11 cellular contexts compared by ENCODE assay signal in genomic region chr7:139635521-139636240, GRCh38.
DNase-seq lines count a peak whose midpoint lies in the region; ATAC-seq and TF ChIP-seq lines count a peak whose summit lies in the region.
"Had no signal": no experiment of that assay in that cellular context is flagged by ENCODE, and none has a peak within 500 bp of the region (broad histone marks: within the 10 kb centered on the region; RNA-seq: fewer than 3 reads in every experiment).

No MANE protein-coding gene starts in this region.

- peaks cover 4% of the 10 kb centered on the region for H3K4me1 ChIP-seq in CD4-positive, CD25-positive, alpha-beta regulatory T cell (ENCODE audit: control insufficient read depth, insufficient read depth, low read length, poor library complexity, severe bottlenecking)
- no peaks in the 10 kb centered on the region for H3K4me1 ChIP-seq in testis

- H3K4me3 Mint-ChIP-seq in CD4-positive, CD25-positive, alpha-beta regulatory T cell, result peak overlapping the region; percentile 29 to 77 (median 46)
- peak overlapping the region; percentile 84 for H3K4me3 Mint-ChIP-seq in activated naive CD8-positive, alpha-beta T cell
- H3K4me3 Mint-ChIP-seq: B cell had no signal

- peaks cover 5% of the 10 kb centered on the region for H3K27me3 Mint-ChIP-seq in CD4-positive, CD25-positive, alpha-beta regulatory T cell
- no peaks in the 10 kb centered on the region for H3K27me3 Mint-ChIP-seq in activated naive CD8-positive, alpha-beta T cell
- H3K27me3 Mint-ChIP-seq: B cell had no signal

- no peaks in the 10 kb centered on the region for H3K9me3 ChIP-seq in CD4-positive, CD25-positive, alpha-beta regulatory T cell (ENCODE audit: control insufficient read depth in 2 of 2, low read length in 2 of 2)
- H3K9me3 ChIP-seq in testis, result no peaks in the 10 kb centered on the region

- intact Hi-C loops in testis (cut with DNase I; ENCODE audit: low total_unique reads), result no loop called here

- TF ChIP-seq POLR2A in testis (IDR thresholded peaks at IDR 0.05), result no peak

- peaks cover 7 to 39% (median 15%) of the 10 kb centered on the region in 4 donors for H3K4me1 Mint-ChIP-seq in CD4-positive, CD25-positive, alpha-beta regulatory T cell
- peaks cover 62% of the 10 kb centered on the region for H3K4me1 Mint-ChIP-seq in activated naive CD8-positive, alpha-beta T cell (ENCODE audit: low read depth)
- H3K4me1 Mint-ChIP-seq: B cell had no signal

- peak; percentile 19 to 56 (median 43) for DNase-seq in CD4-positive, CD25-positive, alpha-beta regulatory T cell
- peak; percentile 46 for DNase-seq in activated CD4-positive, alpha-beta T cell treated with anti-CD3 and anti-CD28 coated beads for 1 hour
- DNase-seq in stimulated activated CD4-positive, alpha-beta T cell treated with anti-CD3 and anti-CD28 coated beads, Interleukin-12 subunit alpha, Interleukin-12 subunit beta, amount 100 ng/mL, for 48 hours (ENCODE audit: low read depth in 2 of 3, low spot score in 1 of 3), result peak; percentile 43 to 52 (median 50)
- DNase-seq in NCI-H1092 (lab: John Stamatoyannopoulos, UW) (no peak), NCI-H1417 treated with DMSO at 0.1 percent for 48 hours (lab: John Stamatoyannopoulos, UW) (no peak), H4 (ENCODE audit: low spot score) (no peak), testis (no peak)
- DNase-seq: NCI-H345, posterior cingulate gyrus had no signal

- peak overlapping the region; percentile 1 for H3K27ac ChIP-seq in CD4-positive, CD25-positive, alpha-beta regulatory T cell (ENCODE audit: insufficient read depth, low read length, poor library complexity, severe bottlenecking)
- no peak overlapping the region for H3K27ac ChIP-seq in testis

- no peak for TF ChIP-seq CTCF in testis (IDR thresholded peaks at IDR 0.05)

- no peaks in the 10 kb centered on the region for H3K36me3 ChIP-seq in CD4-positive, CD25-positive, alpha-beta regulatory T cell (ENCODE audit: control insufficient read depth, insufficient read depth, low read length)
- H3K36me3 ChIP-seq in testis (ENCODE audit: low read depth, missing control alignments), result no peaks in the 10 kb centered on the region

- H3K4me3 ChIP-seq in CD4-positive, CD25-positive, alpha-beta regulatory T cell (ENCODE audit: low read depth, low read length), result no peak overlapping the region
- H3K4me3 ChIP-seq in testis, result no peak overlapping the region

- no peaks in the 10 kb centered on the region for H3K27me3 ChIP-seq in CD4-positive, CD25-positive, alpha-beta regulatory T cell (ENCODE audit: control insufficient read depth, insufficient read depth, low read length)
- no peaks in the 10 kb centered on the region for H3K27me3 ChIP-seq in testis

- WGBS in testis, 2 donors, result 91% methylated on average over 25 of the region's 25 CpGs

- H3K27ac Mint-ChIP-seq in CD4-positive, CD25-positive, alpha-beta regulatory T cell, result peak overlapping the region; percentile 78 to 96 (median 87)
- H3K27ac Mint-ChIP-seq in activated naive CD8-positive, alpha-beta T cell, result peak overlapping the region; percentile 93
- H3K27ac Mint-ChIP-seq: B cell had no signal

- no peaks in the 10 kb centered on the region for H3K9me3 Mint-ChIP-seq in CD4-positive, CD25-positive, alpha-beta regulatory T cell
- no peaks in the 10 kb centered on the region for H3K9me3 Mint-ChIP-seq in activated naive CD8-positive, alpha-beta T cell (ENCODE audit: low read depth)

- ATAC-seq in CD4-positive, CD25-positive, alpha-beta regulatory T cell (ENCODE audit: low read depth in 2 of 2), result peak; percentile 72 to 79

- H3K36me3 Mint-ChIP-seq in CD4-positive, CD25-positive, alpha-beta regulatory T cell, result peaks cover 8% of the 10 kb centered on the region
- H3K36me3 Mint-ChIP-seq in activated naive CD8-positive, alpha-beta T cell, result peaks cover 16% of the 10 kb centered on the region

Comparison
In these comparisons a context has a peak if more than half of its experiments do, and no peak if none do; other contexts are left out.
1. DNase-seq: peak in CD4-positive, CD25-positive, alpha-beta regulatory T cell (3 of 3), activated CD4-positive, alpha-beta T cell treated with anti-CD3 and anti-CD28 coated beads for 1 hour (single experiment) and stimulated activated CD4-positive, alpha-beta T cell treated with anti-CD3 and anti-CD28 coated beads, Interleukin-12 subunit alpha, Interleukin-12 subunit beta, amount 100 ng/mL, for 48 hours (3 of 3); none in NCI-H1092 (single experiment), NCI-H1417 treated with DMSO at 0.1 percent for 48 hours (single experiment), H4 (single experiment) and testis (single experiment).